In the genomic region with DNA sequence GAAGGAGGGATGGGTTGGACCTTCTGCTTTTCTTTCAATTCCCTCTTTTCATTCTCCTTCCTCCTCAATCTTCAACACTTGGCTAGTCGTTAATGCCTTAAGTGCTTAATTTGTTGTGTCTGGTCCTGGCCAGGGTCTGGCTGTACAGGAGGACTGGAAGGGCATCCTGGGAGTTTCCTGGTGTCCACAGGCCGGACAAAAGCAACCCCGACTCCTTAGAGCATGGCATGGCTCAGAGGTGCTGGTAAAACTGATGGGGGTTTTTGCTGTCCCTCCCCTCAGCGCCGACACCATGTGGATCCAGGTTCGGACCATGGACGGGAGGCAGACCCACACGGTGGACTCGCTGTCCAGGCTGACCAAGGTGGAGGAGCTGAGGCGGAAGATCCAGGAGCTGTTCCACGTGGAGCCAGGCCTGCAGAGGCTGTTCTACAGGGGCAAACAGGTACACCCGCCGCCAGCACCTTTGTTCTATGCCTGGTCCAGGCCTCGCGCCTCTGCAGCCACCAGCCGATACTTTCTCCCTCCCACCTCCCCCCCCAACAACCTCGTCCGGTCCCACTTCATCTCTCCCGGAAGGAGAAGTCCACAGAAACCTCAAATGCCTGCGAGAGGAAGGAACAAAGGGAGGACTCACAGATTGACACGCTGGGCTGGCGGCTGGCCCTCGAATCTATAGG, we compare ENCODE assay signal across 1 cellular context.
TF ChIP-seq lines count a peak whose summit lies in the region.

No MANE protein-coding gene starts in this region.

TF ChIP-seq in GM12878, 131 proteins besides CTCF, POLR2A, EP300 and RAD21:
- TF ChIP-seq MXI1 (IDR thresholded peaks at IDR 0.05; ENCODE audit: low read depth, low read length) (peak; percentile 50; the same call in 1 of the 2 replicates), USF1 (IDR thresholded peaks at IDR 0.05; ENCODE audit: borderline replicate concordance, extremely low read length, insufficient read depth, low read depth, low read length) (no peak), YY1 (IDR thresholded peaks at IDR 0.05; ENCODE audit: low read depth, low read length) (0 out of 2 replicates have a peak, but pooled peaks have one; percentile 0), HDAC2 (IDR thresholded peaks at IDR 0.05) (no peak), ZNF24 (IDR thresholded peaks at IDR 0.05) (no peak), MYC (IDR thresholded peaks at IDR 0.05; ENCODE audit: insufficient read depth, insufficient read length, insufficient replicate concordance, low read length, severe bottlenecking) (peak; percentile 46), TCF12 (IDR thresholded peaks at IDR 0.05; ENCODE audit: low read depth, low read length) (no peak), EED (IDR thresholded peaks at IDR 0.05; ENCODE audit: low read depth) (0 out of 2 replicates have a peak, but pooled peaks have one; percentile 14), SREBF2 (IDR thresholded peaks at IDR 0.05; ENCODE audit: low read length) (no peak), RUNX3 (IDR thresholded peaks at IDR 0.05; ENCODE audit: low read length) (peak; percentile 44; the same call in 1 of the 2 replicates)
